ENCODE assay signal across 16 cellular contexts in the genomic region with DNA sequence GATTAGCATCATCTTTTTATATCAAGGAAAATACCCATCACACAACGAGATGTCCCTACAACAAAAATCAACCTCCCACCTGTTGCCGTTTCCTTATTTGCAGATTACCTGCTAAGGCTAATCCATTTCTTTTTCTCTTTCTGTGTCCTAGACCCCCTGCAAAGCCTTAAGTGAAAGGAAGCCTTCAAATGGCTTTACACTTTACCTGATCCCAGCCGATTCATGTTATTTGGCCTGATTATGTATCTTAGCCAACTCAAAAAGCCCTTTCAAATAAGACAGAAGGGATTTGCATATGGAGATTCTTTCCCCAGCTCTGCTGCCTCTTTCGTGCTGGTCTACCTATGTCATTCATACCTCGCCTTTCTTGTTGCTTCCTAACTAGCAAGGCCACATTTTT. TPM values are rescaled to one million over a fixed set of nuclear protein-coding genes. Genes with fewer than 3 reads are reported as not detected.
"Had no signal": no experiment of that assay in that cellular context is flagged by ENCODE, and none has a peak within 500 bp of the region (broad histone marks: within the 10 kb centered on the region; RNA-seq: fewer than 3 reads in every experiment).

No MANE protein-coding gene starts in this region.

- H3K4me1 ChIP-seq: adrenal gland, left lung had no signal

- ATAC-seq: activated naive CD4-positive, alpha-beta T cell treated with anti-CD3 and anti-CD28 coated beads, Interleukin-2, amount 50 U/mL, for 72 hours; left lung had no signal

- H3K9me3 ChIP-seq: adrenal gland, left lung had no signal

- DNase-seq: activated CD4-positive, CD25-positive, alpha-beta regulatory T cell treated with anti-CD3 and anti-CD28 coated beads, Interleukin-2, amount 50 U/mL, for 72 hours; activated CD8-positive, alpha-beta memory T cell treated with anti-CD3 and anti-CD28 coated beads for 24 hours; activated CD8-positive, alpha-beta memory T cell treated with anti-CD3 and anti-CD28 coated beads, Interleukin-2, amount 50 U/mL, for 48 hours; activated effector memory CD4-positive, alpha-beta T cell treated with Interleukin-2 at 50 U/mL for 16 hours; activated T-cell treated with anti-CD3 and anti-CD28 coated beads, Interleukin-2, amount 50 U/mL, for 48 hours; adrenal gland; cerebellar nuclear complex; cortex of kidney; effector CD4-positive, alpha-beta T cell; left lung; stimulated activated CD4-positive, alpha-beta T cell treated with anti-CD3 and anti-CD28 coated beads, Interleukin-12 subunit alpha, Interleukin-12 subunit beta, amount 100 ng/mL, for 4 hours; stimulated activated CD4-positive, alpha-beta T cell treated with anti-CD3 and anti-CD28 coated beads, Interleukin-1b, Interleukin-23, amount 100 ng/mL, for 48 hours; stimulated activated CD8-positive, alpha-beta memory T cell treated with anti-CD3 and anti-CD28 coated beads, Interleukin-4, amount 100 ng/mL, for 48 hours; stimulated activated naive CD4-positive, alpha-beta T cell had no signal

- H3K27ac ChIP-seq: adrenal gland, left lung had no signal

- H3K36me3 ChIP-seq: adrenal gland, left lung had no signal

- H3K27me3 ChIP-seq: adrenal gland, left lung had no signal

- H3K4me3 ChIP-seq: adrenal gland, left lung had no signal

RNA-seq across cellular contexts. Expression of a gene that starts 14.4 kb away (rescaled TPM):
- polyA plus RNA-seq: neural cell had no signal
